Comparison of ENCODE assay signal across 25 cellular contexts in the genomic region with DNA sequence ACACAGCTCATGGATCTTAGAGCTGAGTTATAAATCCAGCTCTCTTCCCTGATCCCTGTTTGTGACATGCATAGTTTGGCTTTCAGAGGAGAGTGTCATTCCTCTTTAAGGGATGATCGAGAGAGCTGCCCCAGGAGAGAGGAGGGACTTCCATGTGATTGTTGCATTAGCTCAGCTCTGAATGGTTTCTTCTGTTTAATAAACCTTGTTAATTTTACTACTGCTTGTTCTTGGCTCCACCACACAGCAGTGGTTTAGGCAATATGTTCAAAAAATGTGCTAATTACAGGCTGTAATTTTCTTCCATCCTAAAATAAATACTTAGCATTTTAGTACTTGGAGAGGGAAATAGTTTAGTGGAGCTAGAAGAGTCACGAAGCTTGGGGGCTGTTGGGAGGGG.
"Had no signal": no experiment of that assay in that cellular context is flagged by ENCODE, and none has a peak within 500 bp of the region (broad histone marks: within the 10 kb centered on the region; RNA-seq: fewer than 3 reads in every experiment).

No MANE protein-coding gene starts in this region.

- H3K27me3 Mint-ChIP-seq: progenitor cell of endocrine pancreas; stimulated activated naive B cell treated with anti-CD40 and anti-IgM and Interleukin-4, amounts not matched to agents 10 μg/mL and 1 μg/mL and 100 μg/mL, for 72 hours had no signal

- H3K4me1 Mint-ChIP-seq: naive B cell; natural killer cell; stimulated activated naive B cell treated with anti-CD40 and anti-IgM and Interleukin-4, amounts not matched to agents 10 μg/mL and 1 μg/mL and 100 μg/mL, for 72 hours had no signal

- ATAC-seq: natural killer cell; right lobe of liver; stimulated activated naive B cell treated with anti-CD40 and anti-IgM and Interleukin-4, amounts not matched to agents 10 μg/mL and 1 μg/mL and 100 μg/mL, for 72 hours; stimulated activated naive CD8-positive, alpha-beta T cell treated with anti-CD3 and anti-CD28 coated beads, Interleukin-15, Interleukin-2, amounts not matched to agents 100 U/mL and 50 U/mL, for 24 hours had no signal

- H3K36me3 ChIP-seq: left ventricle myocardium inferior, neural progenitor cell, neutrophil, right atrium auricular region, right lobe of liver, stomach, thyroid gland, transverse colon, upper lobe of left lung, vagina had no signal

- H3K9me3 ChIP-seq: left ventricle myocardium inferior, neutrophil, right atrium auricular region, right lobe of liver, stomach, testis, thyroid gland, transverse colon, upper lobe of left lung, vagina had no signal

- H3K27ac ChIP-seq: left ventricle myocardium inferior, neural progenitor cell, neutrophil, right atrium auricular region, right lobe of liver, stomach, testis, thyroid gland, transverse colon, upper lobe of left lung, vagina had no signal

- H3K27me3 ChIP-seq: neural progenitor cell, neutrophil, right atrium auricular region, right lobe of liver, stomach, testis, thyroid gland, transverse colon, upper lobe of left lung, vagina had no signal

- H3K27ac Mint-ChIP-seq: mesothelial cell of epicardium; naive B cell; natural killer cell; nephron progenitor cell; neural progenitor cell; progenitor cell of endocrine pancreas; stimulated activated naive B cell treated with anti-CD40 and anti-IgM and Interleukin-4, amounts not matched to agents 10 μg/mL and 1 μg/mL and 100 μg/mL, for 72 hours had no signal

- H3K4me1 ChIP-seq: right lobe of liver, stomach, thyroid gland, transverse colon, vagina had no signal

- DNase-seq: islet precursor cell; left ventricle myocardium inferior; mesendoderm; naive B cell; natural killer cell; nephron progenitor cell; occipital lobe; right lobe of liver; stimulated activated CD4-positive, alpha-beta T cell treated with anti-CD3 and anti-CD28 coated beads, Interleukin-1b, Interleukin-23, amount 100 ng/mL, for 48 hours; stimulated activated CD4-positive, alpha-beta T cell treated with anti-CD3 and anti-CD28 coated beads, Interleukin-2, amount 100 ng/mL, for 48 hours; stimulated activated naive B cell treated with anti-CD40 and anti-IgM and Interleukin-4, amounts not matched to agents 10 μg/mL and 1 μg/mL and 100 μg/mL, for 72 hours; stimulated activated naive CD8-positive, alpha-beta T cell treated with anti-CD3 and anti-CD28 coated beads, Interleukin-15, Interleukin-2, amounts not matched to agents 100 U/mL and 50 U/mL, for 24 hours; stomach; testis; thyroid gland; transverse colon; upper lobe of left lung had no signal

- H3K4me3 ChIP-seq: left ventricle myocardium inferior, lung, neural progenitor cell, right atrium auricular region, right lobe of liver, smooth muscle cell, stomach, testis, thyroid gland, transverse colon, upper lobe of left lung, vagina had no signal

- H3K9me3 Mint-ChIP-seq: mesothelial cell of epicardium; naive B cell; natural killer cell; nephron progenitor cell; stimulated activated naive B cell treated with anti-CD40 and anti-IgM and Interleukin-4, amounts not matched to agents 10 μg/mL and 1 μg/mL and 100 μg/mL, for 72 hours had no signal

- H3K4me3 Mint-ChIP-seq: mesothelial cell of epicardium; natural killer cell; nephron progenitor cell; neural progenitor cell; stimulated activated naive B cell treated with anti-CD40 and anti-IgM and Interleukin-4, amounts not matched to agents 10 μg/mL and 1 μg/mL and 100 μg/mL, for 72 hours had no signal

- H3K36me3 Mint-ChIP-seq: mesothelial cell of epicardium; naive B cell; natural killer cell; neural progenitor cell; stimulated activated naive B cell treated with anti-CD40 and anti-IgM and Interleukin-4, amounts not matched to agents 10 μg/mL and 1 μg/mL and 100 μg/mL, for 72 hours had no signal
